32 cellular contexts compared by ENCODE assay signal in the genomic region with DNA sequence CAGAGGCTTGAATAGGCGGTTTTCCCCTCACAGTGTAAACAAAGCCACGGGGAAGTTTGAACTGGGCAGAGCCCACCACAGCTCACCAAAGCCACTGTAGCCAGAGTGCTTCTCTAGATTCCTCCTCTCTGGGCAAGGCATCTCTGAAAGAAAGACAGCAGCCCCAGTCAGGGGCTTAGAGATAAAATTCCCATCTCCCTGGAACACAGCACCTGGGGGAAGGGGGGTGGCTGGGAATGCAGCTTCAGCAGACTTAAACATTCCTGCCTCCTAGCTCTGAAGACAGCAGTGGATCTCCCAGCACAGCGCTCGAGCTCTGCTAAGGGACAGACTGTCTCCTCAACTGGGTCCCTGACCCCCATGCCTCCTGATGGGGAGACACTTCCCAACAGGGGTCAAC.
"Had no signal": no experiment of that assay in that cellular context is flagged by ENCODE, and none has a peak within 500 bp of the region (broad histone marks: within the 10 kb centered on the region; RNA-seq: fewer than 3 reads in every experiment).

No MANE protein-coding gene starts in this region.

- ATAC-seq: activated naive CD4-positive, alpha-beta T cell treated with anti-CD3 and anti-CD28 coated beads, Interleukin-2, amount 50 U/mL, for 72 hours; activated T-cell treated with anti-CD3 and anti-CD28 coated beads, Interleukin-2, amount 50 U/mL, for 72 hours; effector memory CD8-positive, alpha-beta T cell; gastroesophageal sphincter; heart right ventricle; T-helper 17 cell had no signal

- H3K4me3 ChIP-seq: coronary artery, dorsolateral prefrontal cortex, esophagus squamous epithelium, gastroesophageal sphincter, heart right ventricle had no signal

- H3K36me3 ChIP-seq: brain microvascular endothelial cell, esophagus squamous epithelium, gastroesophageal sphincter, heart right ventricle had no signal

- H3K4me1 Mint-ChIP-seq: activated CD4-positive, alpha-beta memory T cell treated with anti-CD3 and anti-CD28 coated beads, Interleukin-2, amount 10 ng/mL, durations not matched to agents 7 days and 5 days; activated CD4-positive, alpha-beta T cell treated with anti-CD3 and anti-CD28 coated beads, Interleukin-2, amount 10 ng/mL, durations not matched to agents 7 days and 5 days; activated naive CD4-positive, alpha-beta T cell treated with anti-CD3 and anti-CD28 coated beads, Interleukin-2, amount 10 ng/mL, durations not matched to agents 7 days and 5 days; activated naive CD8-positive, alpha-beta T cell treated with anti-CD3 and anti-CD28 coated beads, Interleukin-2, amount 10 ng/mL, durations not matched to agents 7 days and 5 days; central memory CD8-positive, alpha-beta T cell; T-helper 17 cell had no signal

- H3K27me3 ChIP-seq: brain microvascular endothelial cell, dorsolateral prefrontal cortex, esophagus squamous epithelium, gastroesophageal sphincter, heart right ventricle had no signal

- H3K27ac Mint-ChIP-seq: activated CD4-positive, alpha-beta memory T cell treated with anti-CD3 and anti-CD28 coated beads, Interleukin-2, amount 10 ng/mL, durations not matched to agents 7 days and 5 days; activated CD4-positive, alpha-beta T cell treated with anti-CD3 and anti-CD28 coated beads, Interleukin-2, amount 10 ng/mL, durations not matched to agents 7 days and 5 days; activated naive CD4-positive, alpha-beta T cell treated with anti-CD3 and anti-CD28 coated beads, Interleukin-2, amount 10 ng/mL, durations not matched to agents 7 days and 5 days; activated naive CD4-positive, alpha-beta T cell treated with anti-CD3 and anti-CD28 coated beads, Interleukin-2, amount 50 U/mL, for 72 hours; activated naive CD8-positive, alpha-beta T cell treated with anti-CD3 and anti-CD28 coated beads, Interleukin-2, amount 10 ng/mL, durations not matched to agents 7 days and 5 days; activated T-cell treated with anti-CD3 and anti-CD28 coated beads, Interleukin-2, amount 50 U/mL, for 24 hours; activated T-cell treated with anti-CD3 and anti-CD28 coated beads, Interleukin-2, amount 50 U/mL, for 72 hours; dendritic cell treated with granulocyte-macrophage colony-stimulating factor and Interleukin-4, amounts not matched to agents 40 ng/mL and 50 ng/mL, for 4 days; effector memory CD8-positive, alpha-beta T cell; T-helper 17 cell; T-helper 2 cell treated with Interferon-gamma antibody and Interleukin-4, amounts not matched to agents 5 μg/mL and 100 μg/mL, for 36 hours had no signal

- H3K9me3 ChIP-seq: esophagus squamous epithelium had no signal

- H3K36me3 Mint-ChIP-seq: activated naive CD4-positive, alpha-beta T cell treated with anti-CD3 and anti-CD28 coated beads, Interleukin-2, amount 10 ng/mL, durations not matched to agents 7 days and 5 days; activated naive CD8-positive, alpha-beta T cell treated with anti-CD3 and anti-CD28 coated beads, Interleukin-2, amount 10 ng/mL, durations not matched to agents 7 days and 5 days had no signal

- H3K27ac ChIP-seq: brain microvascular endothelial cell, coronary artery, dorsolateral prefrontal cortex, epithelial cell of prostate, esophagus squamous epithelium, gastroesophageal sphincter, heart right ventricle had no signal

- H3K4me3 Mint-ChIP-seq: activated CD4-positive, alpha-beta memory T cell treated with anti-CD3 and anti-CD28 coated beads, Interleukin-2, amount 10 ng/mL, durations not matched to agents 7 days and 5 days; activated CD4-positive, alpha-beta T cell treated with anti-CD3 and anti-CD28 coated beads, Interleukin-2, amount 10 ng/mL, durations not matched to agents 7 days and 5 days; activated naive CD4-positive, alpha-beta T cell treated with anti-CD3 and anti-CD28 coated beads, Interleukin-2, amount 10 ng/mL, durations not matched to agents 7 days and 5 days; activated naive CD8-positive, alpha-beta T cell treated with anti-CD3 and anti-CD28 coated beads, Interleukin-2, amount 10 ng/mL, durations not matched to agents 7 days and 5 days; activated T-cell treated with anti-CD3 and anti-CD28 coated beads, Interleukin-2, amount 50 U/mL, for 24 hours; activated T-cell treated with anti-CD3 and anti-CD28 coated beads, Interleukin-2, amount 50 U/mL, for 72 hours; central memory CD8-positive, alpha-beta T cell; dendritic cell treated with granulocyte-macrophage colony-stimulating factor and Interleukin-4, amounts not matched to agents 40 ng/mL and 50 ng/mL, for 4 days; effector memory CD8-positive, alpha-beta T cell; T-helper 17 cell; T-helper 2 cell treated with Interferon-gamma antibody and Interleukin-4, amounts not matched to agents 5 μg/mL and 100 μg/mL, for 36 hours had no signal

- DNase-seq: activated CD4-positive, alpha-beta memory T cell treated with anti-CD3 and anti-CD28 coated beads, Interleukin-2, amount 10 ng/mL, durations not matched to agents 7 days and 5 days; activated CD4-positive, alpha-beta T cell treated with anti-CD3 and anti-CD28 coated beads for 1 hour; activated CD4-positive, alpha-beta T cell treated with anti-CD3 and anti-CD28 coated beads for 4 hours; activated CD4-positive, alpha-beta T cell treated with anti-CD3 and anti-CD28 coated beads, Interleukin-2, amount 10 ng/mL, durations not matched to agents 7 days and 5 days; activated CD4-positive, alpha-beta T cell treated with anti-CD3 and anti-CD28 coated beads, Interleukin-2, amount 50 U/mL, for 4 hours; activated CD8-positive, alpha-beta memory T cell treated with anti-CD3 and anti-CD28 coated beads, Interleukin-2, amount 50 U/mL, for 48 hours; activated gamma-delta T cell; activated naive CD4-positive, alpha-beta T cell; activated naive CD4-positive, alpha-beta T cell treated with anti-CD3 and anti-CD28 coated beads, Interleukin-2, amount 10 ng/mL, durations not matched to agents 7 days and 5 days; activated naive CD8-positive, alpha-beta T cell treated with anti-CD3 and anti-CD28 coated beads, Interleukin-2, amount 10 ng/mL, durations not matched to agents 7 days and 5 days; activated T-cell treated with anti-CD3 and anti-CD28 coated beads for 4 hours; activated T-cell treated with anti-CD3 and anti-CD28 coated beads, Interleukin-2, amount 50 U/mL, for 24 hours; activated T-cell treated with anti-CD3 and anti-CD28 coated beads, Interleukin-2, amount 50 U/mL, for 72 hours; brain microvascular endothelial cell; dorsolateral prefrontal cortex; effector memory CD8-positive, alpha-beta T cell; esophagus squamous epithelium; foreskin melanocyte; heart right ventricle; T-helper 1 cell; T-helper 17 cell; T1000 had no signal

- H3K4me1 ChIP-seq: esophagus squamous epithelium, gastroesophageal sphincter, heart right ventricle had no signal

- H3K27me3 Mint-ChIP-seq: activated naive CD4-positive, alpha-beta T cell treated with anti-CD3 and anti-CD28 coated beads, Interleukin-2, amount 10 ng/mL, durations not matched to agents 7 days and 5 days; activated naive CD8-positive, alpha-beta T cell treated with anti-CD3 and anti-CD28 coated beads, Interleukin-2, amount 10 ng/mL, durations not matched to agents 7 days and 5 days; activated T-cell treated with anti-CD3 and anti-CD28 coated beads, Interleukin-2, amount 50 U/mL, for 24 hours; dendritic cell treated with granulocyte-macrophage colony-stimulating factor and Interleukin-4, amounts not matched to agents 40 ng/mL and 50 ng/mL, for 4 days had no signal

- FAIRE-seq: astrocyte, endometrium, endothelial cell of umbilical vein had no signal
